In genomic region chr6:2044192-2044591, GRCh38 we compare ENCODE assay signal across 11 cellular contexts.
"Had no signal": no experiment of that assay in that cellular context is flagged by ENCODE, and none has a peak within 500 bp of the region (broad histone marks: within the 10 kb centered on the region; RNA-seq: fewer than 3 reads in every experiment).

No MANE protein-coding gene starts in this region.

- H3K9me3 ChIP-seq: HAP-1 had no signal

- H3K4me3 ChIP-seq: GM23248, GM23338, HAP-1 had no signal

- ATAC-seq: GM23338, HCT116 had no signal

- H3K27ac ChIP-seq: GM23248 had no signal

- H3K4me2 ChIP-seq: GM23338 had no signal

- H3K4me1 ChIP-seq: HAP-1 had no signal

- H3K9ac ChIP-seq: GM23248 had no signal

- H2AFZ ChIP-seq: GM23248, GM23338 had no signal

- DNase-seq: GM23248, GOT3, H7, H9, HCEC 1CT, HFFc6 had no signal

- H3K36me3 ChIP-seq: HAP-1 had no signal

- FAIRE-seq: H1, H54 had no signal
